In genomic region chr3:39809995-39810595, GRCh38 we compare ENCODE assay signal across 8 cellular contexts. TPM values are rescaled to one million over a fixed set of nuclear protein-coding genes. Genes with fewer than 3 reads are reported as not detected.
A peak's percentile ranks its signal among the peaks of the same experiment; 100 is the strongest.
DNase-seq lines count a peak whose midpoint lies in the region; ATAC-seq lines count a peak whose summit lies in the region.

No MANE protein-coding gene starts in this region.

- H3K27ac Mint-ChIP-seq in activated CD8-positive, alpha-beta memory T cell treated with anti-CD3 and anti-CD28 coated beads, Interleukin-2, amount 10 ng/mL, durations not matched to agents 7 days and 5 days, result peak overlapping the region; percentile 29
- no peak overlapping the region for H3K27ac Mint-ChIP-seq in T-helper 17 cell

- peaks cover 48% of the 10 kb centered on the region for H3K27me3 Mint-ChIP-seq in activated CD8-positive, alpha-beta memory T cell treated with anti-CD3 and anti-CD28 coated beads, Interleukin-2, amount 10 ng/mL, durations not matched to agents 7 days and 5 days
- peaks cover 78% of the 10 kb centered on the region for H3K27me3 Mint-ChIP-seq in T-helper 17 cell

- DNase-seq in activated CD8-positive, alpha-beta memory T cell treated with anti-CD3 and anti-CD28 coated beads, Interleukin-2, amount 10 ng/mL, durations not matched to agents 7 days and 5 days, result no peak
- DNase-seq in activated CD8-positive, alpha-beta memory T cell treated with anti-CD3 and anti-CD28 coated beads for 24 hours, result no peak
- DNase-seq in T-helper 17 cell, result no peak
- DNase-seq in left cardiac atrium, result peak; percentile 18
- peak; percentile 83 for DNase-seq in retina
- no peak for DNase-seq in effector CD4-positive, alpha-beta T cell
- no peak for DNase-seq in glomerular visceral epithelial cell (ENCODE audit: extremely low spot score)

- H3K36me3 Mint-ChIP-seq in activated CD8-positive, alpha-beta memory T cell treated with anti-CD3 and anti-CD28 coated beads, Interleukin-2, amount 10 ng/mL, durations not matched to agents 7 days and 5 days, result peaks cover 3% of the 10 kb centered on the region
- peaks cover 9% of the 10 kb centered on the region for H3K36me3 Mint-ChIP-seq in T-helper 17 cell (ENCODE audit: low read depth)

- H3K9me3 ChIP-seq in T-helper 17 cell (ENCODE audit: control insufficient read depth, low read length, poor library complexity, severe bottlenecking), result no peaks in the 10 kb centered on the region

- peak overlapping the region; percentile 29 for H3K4me3 Mint-ChIP-seq in activated CD8-positive, alpha-beta memory T cell treated with anti-CD3 and anti-CD28 coated beads, Interleukin-2, amount 10 ng/mL, durations not matched to agents 7 days and 5 days
- peak overlapping the region; percentile 75 for H3K4me3 Mint-ChIP-seq in T-helper 17 cell

- peaks cover 14% of the 10 kb centered on the region for H3K4me1 Mint-ChIP-seq in activated CD8-positive, alpha-beta memory T cell treated with anti-CD3 and anti-CD28 coated beads, Interleukin-2, amount 10 ng/mL, durations not matched to agents 7 days and 5 days
- peaks cover 12% of the 10 kb centered on the region for H3K4me1 Mint-ChIP-seq in T-helper 17 cell

- ATAC-seq in activated CD8-positive, alpha-beta memory T cell treated with anti-CD3 and anti-CD28 coated beads, Interleukin-2, amount 10 ng/mL, durations not matched to agents 7 days and 5 days, result no peak
- ATAC-seq in T-helper 17 cell (no peak), left cardiac atrium (peak; percentile 4 to 20), GM21619 (IDR thresholded peaks at IDR 0.05; ENCODE audit: unreplicated experiment) (no peak)

- no peaks in the 10 kb centered on the region for H3K9me3 Mint-ChIP-seq in activated CD8-positive, alpha-beta memory T cell treated with anti-CD3 and anti-CD28 coated beads, Interleukin-2, amount 10 ng/mL, durations not matched to agents 7 days and 5 days (ENCODE audit: low read depth)

- intact Hi-C loops in left cardiac atrium (cut with DNase I), result loop anchor here in 1 of 2 donors (10.0 kb wide), 1 partner anchor 375 kb away; no protein-coding TSS in a partner anchor

- CTCF ChIA-PET in activated CD8-positive, alpha-beta memory T cell treated with anti-CD3 and anti-CD28 coated beads, Interleukin-2, amount 10 ng/mL, durations not matched to agents 7 days and 5 days (lab: Charles Lee), result no interaction called here

RNA-seq across cellular contexts. Expression of gene MYRIP, which starts 0.7 kb away (rescaled TPM):
- not detected for total RNA-seq in activated CD8-positive, alpha-beta memory T cell treated with anti-CD3 and anti-CD28 coated beads, Interleukin-2, amount 10 ng/mL, durations not matched to agents 7 days and 5 days
- total RNA-seq in T-helper 17 cell (not detected), left cardiac atrium (1 to 10 TPM; 2.3 to 6.8 TPM)

Comparison
In these comparisons a context has a peak if more than half of its experiments do, and no peak if none do; other contexts are left out.
1. ATAC-seq: peak in left cardiac atrium (2 of 2); none in activated CD8-positive, alpha-beta memory T cell treated with anti-CD3 and anti-CD28 coated beads, Interleukin-2, amount 10 ng/mL, durations not matched to agents 7 days and 5 days (single experiment), T-helper 17 cell (single experiment) and GM21619 (single experiment).
2. DNase-seq: peak in left cardiac atrium (single experiment) and retina (single experiment); none in activated CD8-positive, alpha-beta memory T cell treated with anti-CD3 and anti-CD28 coated beads, Interleukin-2, amount 10 ng/mL, durations not matched to agents 7 days and 5 days (single experiment), activated CD8-positive, alpha-beta memory T cell treated with anti-CD3 and anti-CD28 coated beads for 24 hours (single experiment), T-helper 17 cell (0 of 3), effector CD4-positive, alpha-beta T cell (single experiment) and glomerular visceral epithelial cell (single experiment).